15 cellular contexts compared by ENCODE assay signal in the genomic region with DNA sequence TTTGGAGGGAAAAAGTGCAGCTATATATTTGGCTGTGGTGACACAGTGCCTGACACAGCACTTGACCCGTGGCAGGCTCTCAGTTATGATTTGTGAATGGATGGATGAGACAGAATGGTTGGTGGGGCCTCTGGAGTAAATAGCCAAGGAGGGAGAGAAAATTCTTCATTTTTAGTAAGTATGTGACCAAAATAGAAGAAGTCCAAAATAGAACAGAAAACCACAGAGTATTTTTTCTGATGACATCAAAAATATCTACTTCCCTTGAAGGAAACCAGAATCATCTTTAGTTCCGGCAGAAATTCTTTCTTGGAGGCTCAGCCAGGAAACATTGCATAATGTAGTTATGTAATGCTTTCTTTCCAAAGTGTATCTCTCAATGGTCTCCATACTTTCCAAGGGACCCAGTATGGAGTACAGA.
DNase-seq lines count a peak whose midpoint lies in the region; ATAC-seq and TF ChIP-seq lines count a peak whose summit lies in the region.
"Had no signal": no experiment of that assay in that cellular context is flagged by ENCODE, and none has a peak within 500 bp of the region (broad histone marks: within the 10 kb centered on the region; RNA-seq: fewer than 3 reads in every experiment).

No MANE protein-coding gene starts in this region.

- peak overlapping the region; percentile 26 for H3K4me3 ChIP-seq in CD8-positive, alpha-beta T cell (ENCODE audit: low read depth, low read length)
- no peak overlapping the region for H3K4me3 ChIP-seq in fibroblast of the aortic adventitia (ENCODE audit: low read depth, low read length)
- H3K4me3 ChIP-seq in sigmoid colon, result peak overlapping the region in 2 of 4 donors; percentile 25 to 29

- CTCF ChIA-PET in CD8-positive, alpha-beta T cell (lab: Charles Lee), result no interaction called here

- no peaks in the 10 kb centered on the region for H3K9me3 Mint-ChIP-seq in CD8-positive, alpha-beta T cell
- H3K9me3 Mint-ChIP-seq: effector memory CD8-positive, alpha-beta T cell; mesothelial cell of epicardium had no signal

- POLR2A ChIA-PET in CD8-positive, alpha-beta T cell (lab: Charles Lee), result no interaction called here

- no peak overlapping the region for H3K27ac ChIP-seq in CD8-positive, alpha-beta T cell (ENCODE audit: low read depth, low read length)
- H3K27ac ChIP-seq in sigmoid colon, result peak overlapping the region in 3 of 4 donors; percentile 35 to 62 (median 52)

- H3K36me3 Mint-ChIP-seq in CD8-positive, alpha-beta T cell, result no peaks in the 10 kb centered on the region
- H3K36me3 Mint-ChIP-seq: mesothelial cell of epicardium had no signal

- TF ChIP-seq CTCF in CD8-positive, alpha-beta T cell (IDR thresholded peaks at IDR 0.05), result no peak
- TF ChIP-seq CTCF in fibroblast of the aortic adventitia (IDR thresholded peaks at IDR 0.05; ENCODE audit: insufficient read depth, low read length) (no peak), sigmoid colon (IDR thresholded peaks at IDR 0.05) (no peak)

- no peak for TF ChIP-seq POLR2A in sigmoid colon (IDR thresholded peaks at IDR 0.05)

- H3K27me3 Mint-ChIP-seq in CD8-positive, alpha-beta T cell (ENCODE audit: low read depth), result peaks cover 28% of the 10 kb centered on the region

- intact Hi-C loops in CD8-positive, alpha-beta T cell (cut with DNase I, micrococcal nuclease), result no loop called here
- intact Hi-C loops in sigmoid colon (cut with DNase I), result no loop called here

- no peaks in the 10 kb centered on the region for H3K27me3 ChIP-seq in CD8-positive, alpha-beta T cell (ENCODE audit: insufficient read depth, low read length)
- no peaks in the 10 kb centered on the region for H3K27me3 ChIP-seq in sigmoid colon

- WGBS in sigmoid colon, 2 donors, result 20 to 52% methylated on average over 2 of the region's 2 CpGs

- H3K4me3 Mint-ChIP-seq in CD8-positive, alpha-beta T cell, result peak overlapping the region; percentile 53
- H3K4me3 Mint-ChIP-seq: activated CD8-positive, alpha-beta T cell treated with anti-CD3 and anti-CD28 coated beads, Interleukin-2, amount 10 ng/mL, durations not matched to agents 7 days and 5 days; mesothelial cell of epicardium had no signal

- no peak overlapping the region for H3K27ac Mint-ChIP-seq in CD8-positive, alpha-beta T cell
- H3K27ac Mint-ChIP-seq: activated CD8-positive, alpha-beta T cell treated with anti-CD3 and anti-CD28 coated beads, Interleukin-2, amount 10 ng/mL, durations not matched to agents 7 days and 5 days; mesothelial cell of epicardium had no signal

- no peak for ATAC-seq in CD8-positive, alpha-beta T cell
- ATAC-seq: activated CD8-positive, alpha-beta T cell treated with anti-CD3 and anti-CD28 coated beads, Interleukin-2, amount 10 ng/mL, durations not matched to agents 7 days and 5 days had no signal

- no peaks in the 10 kb centered on the region for H3K36me3 ChIP-seq in CD8-positive, alpha-beta T cell (ENCODE audit: insufficient read depth, low read length)
- no peaks in the 10 kb centered on the region for H3K36me3 ChIP-seq in sigmoid colon
- H3K36me3 ChIP-seq: heart left ventricle had no signal

- DNase-seq in CD8-positive, alpha-beta T cell, result no peak
- DNase-seq in NOMO-1 (lab: John Stamatoyannopoulos, UW; ENCODE audit: unreplicated experiment in 2 of 2), result peak; percentile 38 to 74
- DNase-seq in fibroblast of the aortic adventitia (ENCODE audit: low read depth), result peak; percentile 22
- no peak for DNase-seq in sigmoid colon
- no peak for DNase-seq in RKO (ENCODE audit: low spot score)
- no peak for DNase-seq in globus pallidus (ENCODE audit: low spot score)
- DNase-seq in activated CD8-positive, alpha-beta memory T cell treated with anti-CD3 and anti-CD28 coated beads for 24 hours, result no peak
- DNase-seq in putamen (ENCODE audit: low spot score), result no peak
- DNase-seq: activated CD8-positive, alpha-beta T cell treated with anti-CD3 and anti-CD28 coated beads, Interleukin-2, amount 10 ng/mL, durations not matched to agents 7 days and 5 days; Calu3; effector memory CD8-positive, alpha-beta T cell; heart left ventricle; NCI-H1048; NCI-H774 had no signal

- H3K9me3 ChIP-seq in CD8-positive, alpha-beta T cell (ENCODE audit: low read length), result no peaks in the 10 kb centered on the region
- no peaks in the 10 kb centered on the region for H3K9me3 ChIP-seq in sigmoid colon
- H3K9me3 ChIP-seq: heart left ventricle had no signal

- TF ChIP-seq EP300 in sigmoid colon (IDR thresholded peaks at IDR 0.05), result peak in 1 of 4 donors; percentile 24

- H3K4me1 Mint-ChIP-seq in CD8-positive, alpha-beta T cell (ENCODE audit: low read depth), result peaks cover 23% of the 10 kb centered on the region
- H3K4me1 Mint-ChIP-seq: mesothelial cell of epicardium had no signal

- H3K4me1 ChIP-seq in CD8-positive, alpha-beta T cell (ENCODE audit: insufficient read depth, low read length), result peaks cover 17% of the 10 kb centered on the region
- peaks cover 0 to 25% (median 17%) of the 10 kb centered on the region in 4 donors for H3K4me1 ChIP-seq in sigmoid colon

Comparison
In these comparisons a context has a peak if more than half of its experiments do, and no peak if none do; other contexts are left out.
1. DNase-seq: peak in NOMO-1 (2 of 2) and fibroblast of the aortic adventitia (single experiment); none in CD8-positive, alpha-beta T cell (0 of 7), sigmoid colon (single experiment), RKO (single experiment), globus pallidus (single experiment), activated CD8-positive, alpha-beta memory T cell treated with anti-CD3 and anti-CD28 coated beads for 24 hours (single experiment) and putamen (single experiment).